ENCODE assay signal across 18 cellular contexts in the genomic region with DNA sequence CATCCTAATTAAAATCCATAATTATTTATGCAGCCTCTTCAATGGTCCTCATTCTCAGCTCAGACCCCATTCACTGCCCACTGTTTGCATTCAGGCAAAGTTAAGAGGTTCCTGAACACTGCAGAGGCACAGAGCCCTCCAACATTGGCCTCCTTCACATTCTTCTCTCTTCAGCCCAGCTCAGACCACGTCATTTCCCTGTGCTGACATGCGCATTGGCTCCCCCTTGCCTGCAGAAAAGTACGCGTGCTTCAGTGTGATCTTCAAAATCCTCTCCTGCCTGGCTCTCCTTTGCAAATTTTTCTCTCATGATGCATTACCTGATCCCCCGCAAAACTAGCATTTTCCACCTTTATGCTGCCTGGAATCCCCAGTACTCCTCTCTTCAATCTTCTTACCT.
DNase-seq lines count a peak whose midpoint lies in the region; ATAC-seq, FAIRE-seq and TF ChIP-seq lines count a peak whose summit lies in the region.
"Had no signal": no experiment of that assay in that cellular context is flagged by ENCODE, and none has a peak within 500 bp of the region (broad histone marks: within the 10 kb centered on the region; RNA-seq: fewer than 3 reads in every experiment).

No MANE protein-coding gene starts in this region.

- no peaks in the 10 kb centered on the region for H3K9me2 ChIP-seq in GM23248 (ENCODE audit: insufficient read depth)

- H3K79me2 ChIP-seq in GM23248 (ENCODE audit: insufficient read depth) (no peaks in the 10 kb centered on the region), H1 (ENCODE audit: control insufficient read depth in 1 of 2, insufficient read depth in 2 of 2, low read length in 2 of 2) (no peaks in the 10 kb centered on the region)

- TF ChIP-seq POLR2A in H1 (IDR thresholded peaks at IDR 0.05; ENCODE audit: control extremely low read depth in 1 of 2, low read depth in 2 of 2, low read length in 2 of 2): no peak

- no peak overlapping the region for H3K4me3 Mint-ChIP-seq in activated T-cell treated with anti-CD3 and anti-CD28 coated beads, Interleukin-2, amount 50 U/mL, for 4 hours
- H3K4me3 Mint-ChIP-seq: CD4-positive, alpha-beta memory T cell; H9; IgD-negative memory B cell had no signal

- DNase-seq in GM23248 (peak; percentile 14), SK-MEL-5 (ENCODE audit: low read depth, low spot score) (peak; percentile 9), H1 (ENCODE audit: low read depth in 1 of 2, low spot score in 2 of 2) (no peak), NCI-H526 (lab: John Stamatoyannopoulos, UW) (no peak)
- no peak for DNase-seq in activated T-cell treated with anti-CD3 and anti-CD28 coated beads, Interleukin-2, amount 50 U/mL, for 4 hours
- DNase-seq: 8988T; Calu3; CD4-positive, alpha-beta memory T cell; DMS79 treated with DMSO at 0.1 percent for 48 hours; GF-D8; H9; KG1 had no signal

- H3K4me3 ChIP-seq in GM23248 (no peak overlapping the region), H1 (ENCODE audit: extremely low read depth in 1 of 4, insufficient read depth in 2 of 4, low read depth in 3 of 4, low read length in 4 of 4) (no peak overlapping the region)
- H3K4me3 ChIP-seq: BLaER1 had no signal

- H3K23me2 ChIP-seq in H1 (ENCODE audit: low read depth, low read length): no peaks in the 10 kb centered on the region

- no peak overlapping the region for H4K5ac ChIP-seq in H1 (ENCODE audit: insufficient read length, low read depth, low read length)

- no peak overlapping the region for H2BK5ac ChIP-seq in H1 (ENCODE audit: low read depth, low read length)

- no peaks in the 10 kb centered on the region for H3K4me1 Mint-ChIP-seq in activated T-cell treated with anti-CD3 and anti-CD28 coated beads, Interleukin-2, amount 50 U/mL, for 4 hours (ENCODE audit: low read depth)
- H3K4me1 Mint-ChIP-seq: CD14-positive monocyte; CD4-positive, alpha-beta memory T cell had no signal

- no peak overlapping the region for H2BK20ac ChIP-seq in H1 (ENCODE audit: low read length)

- TF ChIP-seq CTCF in H1 (IDR thresholded peaks at IDR 0.05; ENCODE audit: control extremely low read depth in 1 of 3, insufficient read depth in 1 of 3, low read depth in 1 of 3, low read length in 3 of 3): no peak

- no peak overlapping the region for H2AK5ac ChIP-seq in H1 (ENCODE audit: low read depth, low read length)

- peaks cover 5% of the 10 kb centered on the region; the same call in 1 of the 2 replicates for H3K27me3 ChIP-seq in GM23248 (replicated peaks; ENCODE audit: insufficient read depth)
- H3K27me3 ChIP-seq in H1 (replicated peaks in 1 of 4; ENCODE audit: control insufficient read depth in 3 of 4, extremely low read depth in 1 of 4, insufficient read depth in 3 of 4, low read length in 3 of 4): no peaks in the 10 kb centered on the region
- H3K27me3 ChIP-seq: BLaER1 had no signal

- no peak overlapping the region for H3K56ac ChIP-seq in H1 (replicated peaks; ENCODE audit: insufficient read length, low read depth, low read length)

- no peak overlapping the region for H4K8ac ChIP-seq in H1 (ENCODE audit: extremely low read depth, insufficient read depth, low read length)

- FAIRE-seq in H1 (lab: Jason Lieb, UNC): no peak
- FAIRE-seq: HepG2 had no signal

- ATAC-seq in GM19328 (IDR thresholded peaks at IDR 0.05; ENCODE audit: unreplicated experiment): no peak
- ATAC-seq in GM19035 (IDR thresholded peaks at IDR 0.05; ENCODE audit: unreplicated experiment): no peak
- ATAC-seq in activated T-cell treated with anti-CD3 and anti-CD28 coated beads, Interleukin-2, amount 50 U/mL, for 4 hours: no peak
- ATAC-seq: HepG2 had no signal

- CTCF ChIA-PET in H1 (lab: Charles Lee; ENCODE audit: partially characterized antibody): interaction anchor here (1.3 kb wide), 1 partner anchor 12 kb away, joined by 10 read pairs; no protein-coding TSS in a partner anchor

- no peak for TF ChIP-seq RAD21 in H1 (IDR thresholded peaks at IDR 0.05 in 1 of 2, conservative IDR thresholded peaks at IDR 0.05 in 1 of 2; ENCODE audit: low read depth in 2 of 2, low read length in 2 of 2)

- H3K9ac ChIP-seq in GM23248 (no peak overlapping the region), H1 (replicated peaks in 1 of 4; ENCODE audit: extremely low read depth in 1 of 4, low read depth in 3 of 4, low read length in 3 of 4) (no peak overlapping the region)
- H3K9ac ChIP-seq: BLaER1 had no signal

- H2AFZ ChIP-seq in GM23248: no peak overlapping the region
- H2AFZ ChIP-seq in H1 (ENCODE audit: low read length): 0 out of 2 replicates have a peak overlapping the region, but pooled peaks have one; percentile 46

- no peak overlapping the region for H3K18ac ChIP-seq in H1 (ENCODE audit: extremely low read depth, low read length)

- H3K27me3 Mint-ChIP-seq in activated T-cell treated with anti-CD3 and anti-CD28 coated beads, Interleukin-2, amount 50 U/mL, for 4 hours (ENCODE audit: low read depth): no peaks in the 10 kb centered on the region
- H3K27me3 Mint-ChIP-seq: CD4-positive, alpha-beta memory T cell; IgD-negative memory B cell had no signal

- no peak overlapping the region for H2BK15ac ChIP-seq in H1 (ENCODE audit: low read length)

- no peak overlapping the region for H3K23ac ChIP-seq in H1 (ENCODE audit: insufficient read length)

- H3K79me1 ChIP-seq in H1 (ENCODE audit: low read depth, low read length): no peaks in the 10 kb centered on the region

- in situ Hi-C loops in GM23248 (cut with MboI): no loop called here
- in situ Hi-C loops in SK-MEL-5 (cut with HindIII; ENCODE audit: low pct_unique_long_range_greater_than_20kb, low sequenced_read_pairs): no loop called here

- H3K36me3 ChIP-seq in GM23248 (ENCODE audit: low read depth) (no peaks in the 10 kb centered on the region), H1 (ENCODE audit: control insufficient read depth in 2 of 4, insufficient read depth in 4 of 4, low read length in 3 of 4) (no peaks in the 10 kb centered on the region)
- H3K36me3 ChIP-seq: BLaER1 had no signal

- H3K9me3 ChIP-seq in GM23248 (ENCODE audit: low read depth): no peaks in the 10 kb centered on the region
- no peaks in the 10 kb centered on the region for H3K9me3 ChIP-seq in H1 (ENCODE audit: insufficient read depth in 2 of 2, low read depth in 1 of 2, low read length in 1 of 2)
- H3K9me3 ChIP-seq: BLaER1 had no signal

- H4K91ac ChIP-seq in H1 (replicated peaks; ENCODE audit: insufficient read length, low read length): no peak overlapping the region

- no peak overlapping the region for H3K27ac ChIP-seq in GM23248
- no peak overlapping the region for H3K27ac ChIP-seq in H1 (ENCODE audit: low read depth, low read length)
- H3K27ac ChIP-seq: BLaER1 had no signal

- H3K4ac ChIP-seq in H1 (replicated peaks; ENCODE audit: insufficient read length, low read depth, low read length): no peak overlapping the region

- no peak overlapping the region for H3K14ac ChIP-seq in H1 (ENCODE audit: insufficient read length)

- H3K9me3 Mint-ChIP-seq in activated T-cell treated with anti-CD3 and anti-CD28 coated beads, Interleukin-2, amount 50 U/mL, for 4 hours: no peaks in the 10 kb centered on the region

- no peak overlapping the region for H2BK120ac ChIP-seq in H1 (replicated peaks; ENCODE audit: low read depth, low read length)

- H3K4me2 ChIP-seq in GM23248 (ENCODE audit: unreplicated experiment) (no peak overlapping the region), H1 (ENCODE audit: insufficient read depth in 1 of 2, low read depth in 2 of 2, low read length in 2 of 2) (no peak overlapping the region)
- H3K4me2 ChIP-seq: BLaER1 had no signal

- H3K4me1 ChIP-seq in GM23248 (ENCODE audit: insufficient read depth): no peaks in the 10 kb centered on the region
- peaks cover 0 to 2% (median 0%) of the 10 kb centered on the region in 4 experiments; a peak in 1 of 7 replicates for H3K4me1 ChIP-seq in H1 (replicated peaks in 1 of 4; ENCODE audit: control insufficient read depth in 3 of 4, insufficient read depth in 4 of 4, low read length in 3 of 4)
- H3K4me1 ChIP-seq: BLaER1 had no signal

- WGBS in GM23248 (ENCODE audit: low coverage in 1 of 2, low lambda C conversion rate in 2 of 2, missing lambda C conversion rate in 2 of 2), 2 experiments: 41 to 44% methylated on average over 5 of the region's 5 CpGs
- WGBS in H1 (ENCODE audit: extremely low coverage in 1 of 2, insufficient coverage in 1 of 2, insufficient read length in 1 of 2, insufficient replicate concordance in 2 of 2, low coverage in 1 of 2, low lambda C conversion rate in 2 of 2, missing lambda C conversion rate in 1 of 2), 2 experiments: 86% methylated on average over 5 of the region's 5 CpGs; no CpG with 5 or more reads in 1 of the 2 experiments

- no peaks in the 10 kb centered on the region for H3F3A ChIP-seq in GM23248 (ENCODE audit: insufficient read depth)

- H2BK12ac ChIP-seq in H1 (ENCODE audit: low read depth, low read length): no peak overlapping the region

- no peaks in the 10 kb centered on the region for H3K36me3 Mint-ChIP-seq in activated T-cell treated with anti-CD3 and anti-CD28 coated beads, Interleukin-2, amount 50 U/mL, for 4 hours (ENCODE audit: insufficient read depth)
- H3K36me3 Mint-ChIP-seq: CD14-positive monocyte; CD4-positive, alpha-beta memory T cell; IgD-negative memory B cell had no signal

- H4K20me1 ChIP-seq in GM23248 (ENCODE audit: insufficient read depth): no peaks in the 10 kb centered on the region
- no peaks in the 10 kb centered on the region for H4K20me1 ChIP-seq in H1 (replicated peaks in 1 of 2; ENCODE audit: control insufficient read depth in 1 of 2, insufficient read depth in 2 of 2, low read length in 2 of 2)
- H4K20me1 ChIP-seq: BLaER1 had no signal

- TF ChIP-seq EP300 in H1 (IDR thresholded peaks at IDR 0.05; ENCODE audit: borderline replicate concordance in 1 of 2, low read depth in 2 of 2, low read length in 2 of 2): no peak

- POLR2A ChIA-PET in H1 (lab: Charles Lee; ENCODE audit: partially characterized antibody): no interaction called here

TF ChIP-seq in H1, 55 proteins besides CTCF, POLR2A, EP300 and RAD21 (continues in another document):
- TF ChIP-seq, protein P1, sequence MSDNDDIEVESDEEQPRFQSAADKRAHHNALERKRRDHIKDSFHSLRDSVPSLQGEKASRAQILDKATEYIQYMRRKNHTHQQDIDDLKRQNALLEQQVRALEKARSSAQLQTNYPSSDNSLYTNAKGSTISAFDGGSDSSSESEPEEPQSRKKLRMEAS (IDR thresholded peaks at IDR 0.05): no peak
- TF ChIP-seq JUN (IDR thresholded peaks at IDR 0.05; ENCODE audit: low read depth, low read length) (no peak), CBX5 (IDR thresholded peaks at IDR 0.05; ENCODE audit: low read depth, low read length) (no peak), CHD1 (IDR thresholded peaks at IDR 0.05; ENCODE audit: low read depth, low read length) (no peak), TEAD4 (IDR thresholded peaks at IDR 0.05; ENCODE audit: low read depth, low read length) (no peak), SIX5 (IDR thresholded peaks at IDR 0.05; ENCODE audit: low read depth, low read length) (no peak), SIRT6 (IDR thresholded peaks at IDR 0.05; ENCODE audit: low read length) (no peak), JUND (IDR thresholded peaks at IDR 0.05; ENCODE audit: low read length) (no peak), KDM5A (IDR thresholded peaks at IDR 0.05; ENCODE audit: low read length) (no peak)

Comparison
In these comparisons a context has a peak if more than half of its experiments do, and no peak if none do; other contexts are left out.
1. DNase-seq: peak in GM23248 (single experiment) and SK-MEL-5 (single experiment); none in H1 (0 of 2), NCI-H526 (0 of 2) and activated T-cell treated with anti-CD3 and anti-CD28 coated beads, Interleukin-2, amount 50 U/mL, for 4 hours (single experiment).